7 cellular contexts compared by ENCODE assay signal in the genomic region with DNA sequence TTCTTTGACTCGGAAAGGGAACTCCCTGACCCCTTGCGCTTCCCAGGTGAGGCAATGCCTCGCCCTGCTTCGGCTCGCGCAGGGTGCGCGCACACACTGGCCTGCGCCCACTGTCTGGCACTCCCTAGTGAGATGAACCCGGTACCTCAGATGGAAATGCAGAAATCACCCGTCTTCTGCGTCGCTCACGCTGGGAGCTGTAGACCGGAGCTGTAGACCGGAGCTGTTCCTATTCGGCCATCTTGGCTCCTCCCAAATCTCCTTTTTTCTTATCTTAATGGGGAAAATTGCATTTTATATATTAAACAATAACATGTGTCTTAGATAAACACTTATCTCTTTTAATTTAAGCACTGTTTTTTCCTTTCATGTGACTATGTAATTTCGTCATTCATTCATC. TPM values are rescaled to one million over a fixed set of nuclear protein-coding genes. Genes with fewer than 3 reads are reported as not detected.
DNase-seq lines count a peak whose midpoint lies in the region; ATAC-seq and TF ChIP-seq lines count a peak whose summit lies in the region.
"Not testable (repeated sequence)": the region's sequence is repeated elsewhere in the genome, so short reads cannot be mapped to it uniquely, and the experiment has no call there.

No MANE protein-coding gene starts in this region.

- ATAC-seq in activated CD4-positive, alpha-beta T cell treated with anti-CD3 and anti-CD28 coated beads for 36 hours, result not testable (repeated sequence)
- peak; percentile 23 for ATAC-seq in left colon

- not testable (repeated sequence) for H3K27ac ChIP-seq in mammary epithelial cell (ENCODE audit: insufficient read depth, low read depth, low read length)

- in situ Hi-C loops in mammary epithelial cell (cut with MboI; ENCODE audit: low sequenced_read_pairs in 2 of 2), result not testable (repeated sequence)

- not testable (repeated sequence) for H3K4me3 ChIP-seq in mammary epithelial cell (replicated peaks in 1 of 3; ENCODE audit: insufficient read depth in 1 of 3, low read depth in 2 of 3, low read length in 3 of 3)
- peak overlapping the region; percentile 51 for H3K4me3 ChIP-seq in fibroblast of villous mesenchyme (ENCODE audit: low read depth, low read length)

- H4K20me1 ChIP-seq in mammary epithelial cell (ENCODE audit: insufficient read depth, low read length), result not testable (repeated sequence)

- H3K4me1 ChIP-seq in mammary epithelial cell (ENCODE audit: insufficient read depth, low read length), result not testable (repeated sequence)

- TF ChIP-seq CTCF in mammary epithelial cell (conservative IDR thresholded peaks at IDR 0.05 in 1 of 2, IDR thresholded peaks at IDR 0.05 in 1 of 2; ENCODE audit: extremely low read depth in 1 of 2, insufficient read depth in 1 of 2, low read depth in 1 of 2, low read length in 2 of 2); fibroblast of villous mesenchyme (IDR thresholded peaks at IDR 0.05; ENCODE audit: insufficient read depth, low read depth, low read length); progenitor cell of endocrine pancreas (IDR thresholded peaks at IDR 0.05; ENCODE audit: unreplicated experiment): not testable (repeated sequence)

- H3K9ac ChIP-seq in mammary epithelial cell (ENCODE audit: insufficient read depth, low read length), result not testable (repeated sequence)

- not testable (repeated sequence) for H3K36me3 ChIP-seq in mammary epithelial cell (ENCODE audit: insufficient read depth, low read length)

- H3K4me2 ChIP-seq in mammary epithelial cell (ENCODE audit: insufficient read depth, low read depth, low read length), result not testable (repeated sequence)

- H3K27ac Mint-ChIP-seq in activated CD4-positive, alpha-beta T cell treated with anti-CD3 and anti-CD28 coated beads for 36 hours, result not testable (repeated sequence)
- H3K27ac Mint-ChIP-seq in progenitor cell of endocrine pancreas, result peak overlapping the region; percentile 94

- not testable (repeated sequence) for H3K36me3 Mint-ChIP-seq in activated CD4-positive, alpha-beta T cell treated with anti-CD3 and anti-CD28 coated beads for 36 hours (ENCODE audit: low read depth); progenitor cell of endocrine pancreas (ENCODE audit: insufficient read depth)

- H3K4me1 Mint-ChIP-seq in activated CD4-positive, alpha-beta T cell treated with anti-CD3 and anti-CD28 coated beads for 36 hours; progenitor cell of endocrine pancreas (ENCODE audit: low read depth): not testable (repeated sequence)

- not testable (repeated sequence) for H3K79me2 ChIP-seq in mammary epithelial cell (ENCODE audit: insufficient read depth, low read length)

- H3K9me3 Mint-ChIP-seq in activated CD4-positive, alpha-beta T cell treated with anti-CD3 and anti-CD28 coated beads for 36 hours (ENCODE audit: low read depth); progenitor cell of endocrine pancreas (ENCODE audit: low read depth): not testable (repeated sequence)

- POLR2A ChIA-PET in HEK293T (lab: Yijun Ruan, JAX); activated CD4-positive, alpha-beta T cell treated with anti-CD3 and anti-CD28 coated beads for 36 hours (lab: Charles Lee): not testable (repeated sequence)

- dilution Hi-C loops in mammary epithelial cell (cut with HindIII; ENCODE audit: low sequenced_read_pairs), result not testable (repeated sequence)

- 93% methylated on average over 10 of the region's 18 CpGs for WGBS in mammary epithelial cell (ENCODE audit: low coverage, missing lambda C conversion rate)

- H3K27me3 ChIP-seq in mammary epithelial cell (ENCODE audit: insufficient read depth, low read length), result not testable (repeated sequence)

- not testable (repeated sequence) for H3K27me3 Mint-ChIP-seq in activated CD4-positive, alpha-beta T cell treated with anti-CD3 and anti-CD28 coated beads for 36 hours; progenitor cell of endocrine pancreas

- intact Hi-C loops in activated CD4-positive, alpha-beta T cell treated with anti-CD3 and anti-CD28 coated beads for 36 hours (cut with DNase I, micrococcal nuclease); mammary epithelial cell (cut with micrococcal nuclease); left colon (cut with DNase I, micrococcal nuclease): not testable (repeated sequence)

- TSS peak; percentile 65 for BruUV-seq in mammary epithelial cell (replicated peaks; lab: Mats Ljungman, UMichigan)

- CTCF ChIA-PET in HEK293T (lab: Yijun Ruan, JAX); activated CD4-positive, alpha-beta T cell treated with anti-CD3 and anti-CD28 coated beads for 36 hours (lab: Charles Lee); mammary epithelial cell (lab: Charles Lee; ENCODE audit: low non-redundant PET): not testable (repeated sequence)

- not testable (repeated sequence) for DNase-seq in HEK293T (ENCODE audit: extremely low spot score); activated CD4-positive, alpha-beta T cell treated with anti-CD3 and anti-CD28 coated beads for 36 hours; mammary epithelial cell; fibroblast of villous mesenchyme (ENCODE audit: low read depth); left colon; progenitor cell of endocrine pancreas (ENCODE audit: low spot score, unreplicated experiment)
- peak; percentile 7 for DNase-seq in NCI-H82 (lab: John Stamatoyannopoulos, UW)

- not testable (repeated sequence) for H3K9me3 ChIP-seq in mammary epithelial cell (replicated peaks; ENCODE audit: insufficient read depth, low read length)

- H3K4me3 Mint-ChIP-seq in activated CD4-positive, alpha-beta T cell treated with anti-CD3 and anti-CD28 coated beads for 36 hours, result peak overlapping the region; percentile 32
- peak overlapping the region; percentile 78 for H3K4me3 Mint-ChIP-seq in progenitor cell of endocrine pancreas (ENCODE audit: low read depth)

- not testable (repeated sequence) for H2AFZ ChIP-seq in mammary epithelial cell (ENCODE audit: low read depth, low read length)

TF ChIP-seq in HEK293T, 16 proteins besides CTCF, POLR2A, EP300 and RAD21:
- peak; percentile 53; the same call in 1 of the 2 replicates for TF ChIP-seq L3MBTL2 (conservative IDR thresholded peaks at IDR 0.05)
TF ChIP-seq in HEK293T: peak in this region for 1; not testable (repeated sequence) for 15.

RNA-seq across cellular contexts. Expression of gene JRKL, which starts 21.6 kb away (rescaled TPM):
- total RNA-seq in activated CD4-positive, alpha-beta T cell treated with anti-CD3 and anti-CD28 coated beads for 36 hours, result 10 to 100 TPM; 12.9 to 15.7 TPM
- total RNA-seq in mammary epithelial cell (1 to 10 TPM; 7.2 to 9.6 TPM), fibroblast of villous mesenchyme (6.1 and 10.4 TPM in 2 replicates), left colon (1 to 10 TPM; 8.8 to 9.0 TPM), progenitor cell of endocrine pancreas (10.6 TPM in 2 replicates)
- polyA plus RNA-seq in mammary epithelial cell, result 3.0 TPM
- 4.7 TPM for polyA minus RNA-seq in mammary epithelial cell

RNA-seq across cellular contexts. Expression of gene CCDC82, which starts 21.7 kb away (rescaled TPM):
- total RNA-seq in activated CD4-positive, alpha-beta T cell treated with anti-CD3 and anti-CD28 coated beads for 36 hours, result 10 to 100 TPM; 32.1 to 38.3 TPM
- total RNA-seq in mammary epithelial cell, result 10 to 100 TPM; 14.3 to 17.9 TPM
- 4.7 TPM for polyA plus RNA-seq in mammary epithelial cell
- polyA minus RNA-seq in mammary epithelial cell, result 3.5 TPM
- total RNA-seq in fibroblast of villous mesenchyme, result 12.2 and 17.7 TPM in 2 replicates
- 10 to 100 TPM; 13.6 to 23.6 TPM for total RNA-seq in left colon
- 25.9 and 26.3 TPM in 2 replicates for total RNA-seq in progenitor cell of endocrine pancreas
